Comparison of ENCODE assay signal across 20 cellular contexts in genomic region chr22:19114984-19115552, GRCh38. TPM values are rescaled to one million over a fixed set of nuclear protein-coding genes. Genes with fewer than 3 reads are reported as not detected.
DNase-seq lines count a peak whose midpoint lies in the region; FAIRE-seq and TF ChIP-seq lines count a peak whose summit lies in the region.
"Had no signal": no experiment of that assay in that cellular context is flagged by ENCODE, and none has a peak within 500 bp of the region (broad histone marks: within the 10 kb centered on the region; RNA-seq: fewer than 3 reads in every experiment).

No MANE protein-coding gene starts in this region.

- CTCF ChIA-PET in CD4-positive, alpha-beta memory T cell (lab: Charles Lee; ENCODE audit: partially characterized antibody): interaction anchor here (1.5 to 2.4 kb wide), 2 partner anchors 29 to 184 kb away, joined by 3 to 9 read pairs; partner anchors contain the start of gene ESS2

- FAIRE-seq in D721Med (lab: Jason Lieb, UNC): no peak
- FAIRE-seq: pancreas had no signal

- H3K36me3 ChIP-seq in CD4-positive, alpha-beta memory T cell (ENCODE audit: insufficient read depth, low read length): peaks cover 8% of the 10 kb centered on the region
- no peaks in the 10 kb centered on the region for H3K36me3 ChIP-seq in Loucy (ENCODE audit: insufficient read depth, low read length)
- H3K36me3 ChIP-seq: pancreas, vagina had no signal

- H3K9ac ChIP-seq in Loucy (ENCODE audit: low read depth, low read length, poor library complexity, severe bottlenecking): peak overlapping the region; percentile 28

- H3K27me3 Mint-ChIP-seq in CD4-positive, alpha-beta memory T cell: no peaks in the 10 kb centered on the region
- H3K27me3 Mint-ChIP-seq in nephron (ENCODE audit: low read depth): no peaks in the 10 kb centered on the region
- H3K27me3 Mint-ChIP-seq: activated CD8-positive, alpha-beta T cell treated with anti-CD3 and anti-CD28 coated beads for 36 hours had no signal

- H3K9me2 ChIP-seq in Loucy (replicated peaks; ENCODE audit: low read depth, low read length): no peaks in the 10 kb centered on the region

- peak overlapping the region; percentile 94 for H3K4me2 ChIP-seq in Loucy (ENCODE audit: low read depth, low read length, poor library complexity, severe bottlenecking)

- H2AFZ ChIP-seq in Loucy (ENCODE audit: low read length): no peak overlapping the region

- H3K4me3 ChIP-seq in CD4-positive, alpha-beta memory T cell (ENCODE audit: low read length in 2 of 2): no peak overlapping the region
- H3K4me3 ChIP-seq in Loucy (ENCODE audit: low read length, poor library complexity, severe bottlenecking): no peak overlapping the region
- H3K4me3 ChIP-seq: pancreas, vagina had no signal

- H3K9me3 ChIP-seq in CD4-positive, alpha-beta memory T cell (ENCODE audit: control insufficient read depth in 1 of 2, low read length in 2 of 2): no peaks in the 10 kb centered on the region
- no peaks in the 10 kb centered on the region for H3K9me3 ChIP-seq in Loucy (ENCODE audit: insufficient read depth, low read depth, low read length)
- H3K9me3 ChIP-seq: Caco-2, pancreas, vagina had no signal

- H3K4me1 Mint-ChIP-seq in CD4-positive, alpha-beta memory T cell: peaks cover 56 to 82% (median 71%) of the 10 kb centered on the region in 4 donors
- peaks cover 61% of the 10 kb centered on the region for H3K4me1 Mint-ChIP-seq in nephron

- peaks cover 80% of the 10 kb centered on the region for H3K4me1 ChIP-seq in CD4-positive, alpha-beta memory T cell (ENCODE audit: insufficient read depth, low read length)
- peaks cover 47% of the 10 kb centered on the region for H3K4me1 ChIP-seq in Loucy (ENCODE audit: insufficient read depth, low read length, poor library complexity, severe bottlenecking)

- no peaks in the 10 kb centered on the region for H3K27me3 ChIP-seq in CD4-positive, alpha-beta memory T cell (ENCODE audit: insufficient read depth, low read length)
- no peaks in the 10 kb centered on the region for H3K27me3 ChIP-seq in Loucy (ENCODE audit: insufficient read depth, low read length, poor library complexity, severe bottlenecking)
- H3K27me3 ChIP-seq: pancreas, vagina had no signal

- H4K20me1 ChIP-seq in Loucy (ENCODE audit: insufficient read depth, low read length, poor library complexity, severe bottlenecking): peaks cover 56% of the 10 kb centered on the region

- POLR2A ChIA-PET in CD4-positive, alpha-beta memory T cell (lab: Charles Lee; ENCODE audit: partially characterized antibody): interaction anchor here (1.0 to 1.3 kb wide), 3 partner anchors 9 to 365 kb away, joined by 3 to 5 read pairs (median 3); partner anchors contain the start of genes CDC45 and ESS2

- no peak for DNase-seq in CD4-positive, alpha-beta memory T cell
- peak; percentile 62 for DNase-seq in cardiac septum (ENCODE audit: low spot score)
- DNase-seq in GM03348 (ENCODE audit: low spot score): no peak
- no peak for DNase-seq in stimulated activated CD4-positive, alpha-beta T cell treated with anti-CD3 and anti-CD28 coated beads, Interleukin-4, amount 100 ng/mL, for 1 hour
- DNase-seq in D721Med (ENCODE audit: insufficient read length, low spot score): no peak
- DNase-seq: activated CD8-positive, alpha-beta T cell treated with anti-CD3 and anti-CD28 coated beads for 36 hours; activated T-cell treated with anti-CD3 and anti-CD28 coated beads, Interleukin-2, amount 50 U/mL, for 72 hours; Caco-2; GOT3; left cardiac atrium; NCI-H2029 treated with DMSO at 0.1 percent for 48 hours; NCI-H510A; SHP77 treated with DMSO at 0.1 percent for 48 hours; stimulated activated CD4-positive, alpha-beta T cell treated with anti-CD3 and anti-CD28 coated beads, Interleukin-2, amount 100 ng/mL, for 24 hours; WERI-Rb-1 had no signal

- no peak overlapping the region for H3K27ac ChIP-seq in CD4-positive, alpha-beta memory T cell (ENCODE audit: low read depth, low read length)
- H3K27ac ChIP-seq: pancreas, vagina, WERI-Rb-1 had no signal

- peak overlapping the region in 5 of 7 donors; percentile 30 to 76 (median 58) for H3K27ac Mint-ChIP-seq in CD4-positive, alpha-beta memory T cell
- peak overlapping the region in 2 of 3 experiments; percentile 25 to 63 for H3K27ac Mint-ChIP-seq in nephron
- H3K27ac Mint-ChIP-seq: activated CD8-positive, alpha-beta T cell treated with anti-CD3 and anti-CD28 coated beads for 36 hours; activated T-cell treated with anti-CD3 and anti-CD28 coated beads, Interleukin-2, amount 50 U/mL, for 72 hours had no signal

- peak overlapping the region in 2 of 8 donors; percentile 50 to 64 for H3K4me3 Mint-ChIP-seq in CD4-positive, alpha-beta memory T cell
- H3K4me3 Mint-ChIP-seq in nephron: peak overlapping the region in 1 of 3 experiments; percentile 30
- H3K4me3 Mint-ChIP-seq: activated CD8-positive, alpha-beta T cell treated with anti-CD3 and anti-CD28 coated beads for 36 hours; activated T-cell treated with anti-CD3 and anti-CD28 coated beads, Interleukin-2, amount 50 U/mL, for 72 hours had no signal

- H3F3A ChIP-seq in Loucy (ENCODE audit: low read depth): 0 out of 2 replicates have a peak, but pooled peaks cover 2% of the 10 kb centered on the region

- H3K9me3 Mint-ChIP-seq in CD4-positive, alpha-beta memory T cell: no peaks in the 10 kb centered on the region
- H3K9me3 Mint-ChIP-seq in nephron: no peaks in the 10 kb centered on the region
- H3K9me3 Mint-ChIP-seq: activated CD8-positive, alpha-beta T cell treated with anti-CD3 and anti-CD28 coated beads for 36 hours; activated T-cell treated with anti-CD3 and anti-CD28 coated beads, Interleukin-2, amount 50 U/mL, for 72 hours had no signal

- intact Hi-C loops in CD4-positive, alpha-beta memory T cell (cut with micrococcal nuclease): no loop called here
- intact Hi-C loops in cardiac septum (cut with DNase I): no loop called here

- H3K36me3 Mint-ChIP-seq in CD4-positive, alpha-beta memory T cell: peaks cover 4 to 14% of the 10 kb centered on the region in 2 donors
- H3K36me3 Mint-ChIP-seq in nephron (ENCODE audit: low read depth): peaks cover 7% of the 10 kb centered on the region

- no peak for TF ChIP-seq CTCF in Loucy (conservative IDR thresholded peaks at IDR 0.05; ENCODE audit: low read length)
- TF ChIP-seq CTCF in nephron (IDR thresholded peaks at IDR 0.05; ENCODE audit: unreplicated experiment in 3 of 3): no peak
- no peak for TF ChIP-seq CTCF in D721Med (IDR thresholded peaks at IDR 0.05; ENCODE audit: insufficient read depth, missing control alignments)

- peaks cover 84% of the 10 kb centered on the region for H3K79me2 ChIP-seq in Loucy (ENCODE audit: insufficient read depth, low read length)

RNA-seq across cellular contexts. Expression of gene DGCR2, which starts 7.1 kb away (rescaled TPM):
- total RNA-seq in CD4-positive, alpha-beta memory T cell: 10 to 100 TPM; 61.3 to 66.7 TPM
- polyA plus RNA-seq in CD4-positive, alpha-beta memory T cell: 10 to 100 TPM; 33.1 to 52.0 TPM
- 35.2 TPM for total RNA-seq in cardiac septum

RNA-seq across cellular contexts. Expression of gene TSSK2, which starts 16.0 kb away (rescaled TPM):
- total RNA-seq in CD4-positive, alpha-beta memory T cell: not detected
- not detected for polyA plus RNA-seq in CD4-positive, alpha-beta memory T cell
- total RNA-seq in cardiac septum: not detected
- total RNA-seq: activated CD8-positive, alpha-beta T cell treated with anti-CD3 and anti-CD28 coated beads for 36 hours; activated T-cell treated with anti-CD3 and anti-CD28 coated beads, Interleukin-2, amount 50 U/mL, for 72 hours; Caco-2; left cardiac atrium; T-helper 1 cell treated with Interleukin-12 subunit alpha and Interleukin-12 subunit beta and Interleukin-4 antibody, amounts not matched to agents 30 ng/mL and 1 ng/mL, for 36 hours; vagina had no signal

RNA-seq across cellular contexts. Expression of gene ESS2, which starts 29.4 kb away (rescaled TPM):
- total RNA-seq in CD4-positive, alpha-beta memory T cell: 10 to 100 TPM; 16.9 to 17.1 TPM
- 10 to 100 TPM in 1 of 2 donors, 1 to 10 TPM in 1; 5.5 to 14.2 TPM for polyA plus RNA-seq in CD4-positive, alpha-beta memory T cell
- 11.0 TPM for total RNA-seq in cardiac septum

RNA-seq across cellular contexts. Expression of gene GSC2, which starts 35.0 kb away (rescaled TPM):
- not detected for total RNA-seq in CD4-positive, alpha-beta memory T cell
- polyA plus RNA-seq in CD4-positive, alpha-beta memory T cell: not detected
- total RNA-seq in cardiac septum: not detected
- total RNA-seq: activated CD8-positive, alpha-beta T cell treated with anti-CD3 and anti-CD28 coated beads for 36 hours; activated T-cell treated with anti-CD3 and anti-CD28 coated beads, Interleukin-2, amount 50 U/mL, for 72 hours; Caco-2; left cardiac atrium; pancreas; T-helper 1 cell treated with Interleukin-12 subunit alpha and Interleukin-12 subunit beta and Interleukin-4 antibody, amounts not matched to agents 30 ng/mL and 1 ng/mL, for 36 hours; vagina had no signal
- polyA plus RNA-seq: pancreas had no signal
